ENCODE assay signal across 15 cellular contexts in genomic region chr13:112576768-112577167, GRCh38.
"Had no signal": no experiment of that assay in that cellular context is flagged by ENCODE, and none has a peak within 500 bp of the region (broad histone marks: within the 10 kb centered on the region; RNA-seq: fewer than 3 reads in every experiment).

No MANE protein-coding gene starts in this region.

- H3K4me3 ChIP-seq: dorsolateral prefrontal cortex, heart left ventricle, lower lobe of right lung, right atrium auricular region, sigmoid colon, skin epidermis, suprapubic skin, thyroid gland had no signal

- H3K9me3 ChIP-seq: lower lobe of right lung, right atrium auricular region, sigmoid colon, suprapubic skin, thyroid gland had no signal

- H3K27me3 ChIP-seq: dorsolateral prefrontal cortex, heart left ventricle, right atrium auricular region, sigmoid colon, suprapubic skin, thyroid gland had no signal

- DNase-seq: cortex of kidney; dorsolateral prefrontal cortex; effector CD8-positive, alpha-beta T cell; foreskin melanocyte; heart left ventricle; hippocampal formation; lower lobe of right lung; natural killer cell; sigmoid colon; stimulated activated CD4-positive, alpha-beta T cell treated with anti-CD3 and anti-CD28 coated beads, Interleukin-2, amount 100 ng/mL, for 48 hours; stimulated activated naive CD4-positive, alpha-beta T cell treated with Interleukin-2 at 50 U/mL for 16 hours had no signal

- H3K36me3 ChIP-seq: heart left ventricle, lower lobe of right lung, right atrium auricular region, sigmoid colon, suprapubic skin, thyroid gland had no signal

- H3K27ac ChIP-seq: dorsolateral prefrontal cortex, heart left ventricle, lower lobe of right lung, right atrium auricular region, skin epidermis, suprapubic skin, thyroid gland had no signal

- ATAC-seq: heart left ventricle, lower lobe of right lung, natural killer cell had no signal
